ENCODE assay signal across 14 cellular contexts in the genomic region with DNA sequence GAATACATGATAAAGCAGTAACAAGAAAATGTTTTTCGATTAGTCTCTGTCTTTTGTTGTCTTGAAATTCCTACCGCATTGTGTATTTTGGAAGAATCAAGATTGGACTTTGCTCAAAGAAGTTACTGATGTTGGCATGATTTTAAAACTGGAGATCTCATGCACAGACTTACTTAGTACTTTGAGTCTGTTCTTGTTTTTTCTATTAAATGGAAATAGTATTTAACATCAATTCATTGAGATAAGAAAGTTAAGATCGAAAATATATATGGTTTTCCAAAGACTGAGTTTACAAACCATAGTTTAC. TPM values are rescaled to one million over a fixed set of nuclear protein-coding genes. Genes with fewer than 3 reads are reported as not detected.
DNase-seq lines count a peak whose midpoint lies in the region; ATAC-seq, FAIRE-seq and TF ChIP-seq lines count a peak whose summit lies in the region.
"Had no signal": no experiment of that assay in that cellular context is flagged by ENCODE, and none has a peak within 500 bp of the region (broad histone marks: within the 10 kb centered on the region; RNA-seq: fewer than 3 reads in every experiment).

No MANE protein-coding gene starts in this region.

- DNase-seq in CD4-positive, CD25-positive, alpha-beta regulatory T cell: no peak
- DNase-seq in GM12892 (ENCODE audit: insufficient read length) (no peak), Right ventricle myocardium inferior (ENCODE audit: missing footprints) (no peak), posterior cingulate gyrus (no peak)
- no peak for DNase-seq in activated naive CD8-positive, alpha-beta T cell treated with anti-CD3 and anti-CD28 coated beads for 36 hours
- DNase-seq in naive thymus-derived CD8-positive, alpha-beta T cell: no peak
- DNase-seq: GF-D8, MG63, NCI-H2107, NCI-H774, thyroid gland had no signal

- TF ChIP-seq POLR2A in GM12892 (IDR thresholded peaks at IDR 0.05; ENCODE audit: low read depth, low read length): no peak

- ATAC-seq in CD4-positive, CD25-positive, alpha-beta regulatory T cell (ENCODE audit: low read depth in 2 of 2): no peak
- ATAC-seq in naive thymus-derived CD8-positive, alpha-beta T cell: no peak
- no peak for ATAC-seq in Right ventricle myocardium inferior
- ATAC-seq in GM19397 (IDR thresholded peaks at IDR 0.05; ENCODE audit: unreplicated experiment): no peak

- peaks cover 7% of the 10 kb centered on the region for H3K27me3 Mint-ChIP-seq in CD4-positive, CD25-positive, alpha-beta regulatory T cell
- no peaks in the 10 kb centered on the region for H3K27me3 Mint-ChIP-seq in activated naive CD8-positive, alpha-beta T cell treated with anti-CD3 and anti-CD28 coated beads for 36 hours
- H3K27me3 Mint-ChIP-seq in naive thymus-derived CD8-positive, alpha-beta T cell: no peaks in the 10 kb centered on the region

- peak overlapping the region; percentile 47 to 96 (median 78) for H3K4me3 Mint-ChIP-seq in CD4-positive, CD25-positive, alpha-beta regulatory T cell
- H3K4me3 Mint-ChIP-seq in activated naive CD8-positive, alpha-beta T cell treated with anti-CD3 and anti-CD28 coated beads for 36 hours: peak overlapping the region; percentile 86
- peak overlapping the region in 8 of 10 donors; percentile 12 to 96 (median 80) for H3K4me3 Mint-ChIP-seq in naive thymus-derived CD8-positive, alpha-beta T cell

- peak overlapping the region in 1 of 3 donors; percentile 30 for H3K27ac Mint-ChIP-seq in CD4-positive, CD25-positive, alpha-beta regulatory T cell
- peak overlapping the region; percentile 31 for H3K27ac Mint-ChIP-seq in activated naive CD8-positive, alpha-beta T cell treated with anti-CD3 and anti-CD28 coated beads for 36 hours
- H3K27ac Mint-ChIP-seq in naive thymus-derived CD8-positive, alpha-beta T cell: peak overlapping the region in 3 of 10 donors; percentile 3 to 28 (median 9)

- H3K9me3 ChIP-seq in CD4-positive, CD25-positive, alpha-beta regulatory T cell (ENCODE audit: control insufficient read depth in 2 of 2, low read length in 2 of 2): no peaks in the 10 kb centered on the region
- H3K9me3 ChIP-seq: MG63, thyroid gland had no signal

- intact Hi-C loops in Right ventricle myocardium inferior (cut with DNase I) (no loop called here), posterior cingulate gyrus (cut with DNase I) (no loop called here)

- no peak overlapping the region for H3K27ac ChIP-seq in CD4-positive, CD25-positive, alpha-beta regulatory T cell (ENCODE audit: insufficient read depth, low read length, poor library complexity, severe bottlenecking)
- H3K27ac ChIP-seq: epithelial cell of prostate, thyroid gland had no signal

- peak; percentile 50 for FAIRE-seq in GM12892 (lab: Jason Lieb, UNC)
- FAIRE-seq: keratinocyte had no signal

- peaks cover 13% of the 10 kb centered on the region for H3K36me3 Mint-ChIP-seq in CD4-positive, CD25-positive, alpha-beta regulatory T cell
- H3K36me3 Mint-ChIP-seq in activated naive CD8-positive, alpha-beta T cell treated with anti-CD3 and anti-CD28 coated beads for 36 hours: peaks cover 35% of the 10 kb centered on the region
- peaks cover 0 to 28% (median 0%) of the 10 kb centered on the region in 3 donors for H3K36me3 Mint-ChIP-seq in naive thymus-derived CD8-positive, alpha-beta T cell

- peak overlapping the region; percentile 99 for H3K4me3 ChIP-seq in CD4-positive, CD25-positive, alpha-beta regulatory T cell (ENCODE audit: low read depth, low read length)
- H3K4me3 ChIP-seq: MG63, thyroid gland had no signal

- H3K4me1 ChIP-seq in CD4-positive, CD25-positive, alpha-beta regulatory T cell (ENCODE audit: control insufficient read depth, insufficient read depth, low read length, poor library complexity, severe bottlenecking): peaks cover 36% of the 10 kb centered on the region

- H3K9me3 Mint-ChIP-seq in CD4-positive, CD25-positive, alpha-beta regulatory T cell: no peaks in the 10 kb centered on the region
- no peaks in the 10 kb centered on the region for H3K9me3 Mint-ChIP-seq in activated naive CD8-positive, alpha-beta T cell treated with anti-CD3 and anti-CD28 coated beads for 36 hours
- no peaks in the 10 kb centered on the region for H3K9me3 Mint-ChIP-seq in naive thymus-derived CD8-positive, alpha-beta T cell

- POLR2A ChIA-PET in naive thymus-derived CD8-positive, alpha-beta T cell (lab: Charles Lee): no interaction called here

- no peaks in the 10 kb centered on the region for H3K27me3 ChIP-seq in CD4-positive, CD25-positive, alpha-beta regulatory T cell (ENCODE audit: control insufficient read depth, insufficient read depth, low read length)
- H3K27me3 ChIP-seq: MG63, thyroid gland had no signal

- H3K4me1 Mint-ChIP-seq in CD4-positive, CD25-positive, alpha-beta regulatory T cell: peaks cover 49 to 69% (median 60%) of the 10 kb centered on the region in 4 donors
- peaks cover 55% of the 10 kb centered on the region for H3K4me1 Mint-ChIP-seq in activated naive CD8-positive, alpha-beta T cell treated with anti-CD3 and anti-CD28 coated beads for 36 hours
- H3K4me1 Mint-ChIP-seq in naive thymus-derived CD8-positive, alpha-beta T cell: peaks cover 25 to 68% (median 65%) of the 10 kb centered on the region in 4 donors

- H3K36me3 ChIP-seq in CD4-positive, CD25-positive, alpha-beta regulatory T cell (ENCODE audit: control insufficient read depth, insufficient read depth, low read length): peaks cover 6% of the 10 kb centered on the region
- H3K36me3 ChIP-seq: thyroid gland had no signal

RNA-seq across cellular contexts. Expression of gene ABHD10, which starts 2.6 kb away (rescaled TPM):
- total RNA-seq in CD4-positive, CD25-positive, alpha-beta regulatory T cell: 18.8 TPM
- 10 to 100 TPM; 23.1 to 37.2 (median 35.1) TPM for polyA plus RNA-seq in CD4-positive, CD25-positive, alpha-beta regulatory T cell
- polyA plus RNA-seq in GM12892 (2012; ENCODE audit: missing spikeins): 27.9 TPM
- total RNA-seq in activated naive CD8-positive, alpha-beta T cell treated with anti-CD3 and anti-CD28 coated beads for 36 hours: 10 to 100 TPM; 56.2 to 57.8 TPM
- total RNA-seq in naive thymus-derived CD8-positive, alpha-beta T cell: 10 to 100 TPM; 33.0 to 40.0 TPM
- polyA plus RNA-seq in naive thymus-derived CD8-positive, alpha-beta T cell: 10 to 100 TPM; 31.3 to 40.9 (median 39.2) TPM
- 51.7 TPM for total RNA-seq in Right ventricle myocardium inferior

RNA-seq across cellular contexts. Expression of gene TAGLN3, which starts 17.3 kb away (rescaled TPM):
- not detected for total RNA-seq in CD4-positive, CD25-positive, alpha-beta regulatory T cell
- polyA plus RNA-seq in CD4-positive, CD25-positive, alpha-beta regulatory T cell: not detected
- not detected for polyA plus RNA-seq in GM12892 (2012; ENCODE audit: missing spikeins)
- total RNA-seq in activated naive CD8-positive, alpha-beta T cell treated with anti-CD3 and anti-CD28 coated beads for 36 hours: under 1 TPM; 0.31 to 0.48 TPM
- total RNA-seq in naive thymus-derived CD8-positive, alpha-beta T cell: not detected
- not detected for polyA plus RNA-seq in naive thymus-derived CD8-positive, alpha-beta T cell
- not detected for total RNA-seq in Right ventricle myocardium inferior

RNA-seq across cellular contexts. Expression of gene TMPRSS7, which starts 53.1 kb away (rescaled TPM):
- not detected for total RNA-seq in CD4-positive, CD25-positive, alpha-beta regulatory T cell
- not detected for polyA plus RNA-seq in CD4-positive, CD25-positive, alpha-beta regulatory T cell
- not detected for polyA plus RNA-seq in GM12892 (2012; ENCODE audit: missing spikeins)
- not detected for total RNA-seq in activated naive CD8-positive, alpha-beta T cell treated with anti-CD3 and anti-CD28 coated beads for 36 hours
- not detected for total RNA-seq in naive thymus-derived CD8-positive, alpha-beta T cell
- polyA plus RNA-seq in naive thymus-derived CD8-positive, alpha-beta T cell: under 1 TPM in 2 of 3 donors, not detected in 1; 0.08 to 0.12 TPM
- total RNA-seq in Right ventricle myocardium inferior: not detected
